ENCODE assay signal across 15 cellular contexts in the genomic region with DNA sequence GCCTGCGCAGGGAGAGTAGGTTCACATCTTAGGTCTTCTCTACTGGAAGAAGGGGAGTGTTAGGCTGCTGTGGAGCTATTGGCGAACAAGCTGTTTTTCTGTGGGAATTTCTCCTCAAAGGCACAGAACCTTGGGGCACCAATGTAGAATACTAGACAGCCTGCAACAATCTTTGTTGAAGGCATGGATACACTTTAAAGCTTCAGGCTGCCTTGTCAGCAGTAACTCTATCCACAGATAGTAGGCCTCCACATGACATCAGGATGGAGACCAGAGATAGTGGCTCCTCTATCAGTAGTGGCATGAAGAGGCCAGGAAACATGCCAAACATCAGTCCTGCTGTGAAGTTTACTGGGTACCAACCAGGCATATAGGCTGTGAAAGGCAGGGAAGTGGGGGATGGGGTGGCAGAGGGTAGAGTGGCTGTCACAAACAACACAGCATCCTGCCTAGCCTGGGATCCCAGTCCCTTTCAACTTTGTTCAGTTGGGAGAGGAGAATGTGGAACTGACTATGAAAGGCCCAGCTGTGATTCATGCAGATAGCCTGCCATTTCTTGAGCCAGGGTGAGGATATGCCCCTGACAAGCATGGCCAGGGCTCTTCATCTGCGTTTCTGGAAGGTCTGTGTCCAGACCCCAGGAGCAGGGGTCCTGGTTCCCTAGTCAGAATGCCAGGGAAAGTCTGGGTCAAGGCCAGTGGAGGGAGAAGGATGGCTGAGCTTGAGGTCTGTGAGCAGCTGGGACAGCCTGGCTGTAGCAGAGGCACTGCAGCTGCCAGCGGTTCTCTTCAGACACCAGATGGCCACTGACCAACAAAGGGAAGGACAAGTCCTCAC. TPM values are rescaled to one million over a fixed set of nuclear protein-coding genes. Genes with fewer than 3 reads are reported as not detected.
DNase-seq lines count a peak whose midpoint lies in the region; ATAC-seq, FAIRE-seq and TF ChIP-seq lines count a peak whose summit lies in the region.
"Had no signal": no experiment of that assay in that cellular context is flagged by ENCODE, and none has a peak within 500 bp of the region (broad histone marks: within the 10 kb centered on the region; RNA-seq: fewer than 3 reads in every experiment).

No MANE protein-coding gene starts in this region.

- no peak for TF ChIP-seq CTCF in RWPE2 (IDR thresholded peaks at IDR 0.05; ENCODE audit: poor library complexity, severe bottlenecking)
- no peak for TF ChIP-seq CTCF in spleen (IDR thresholded peaks at IDR 0.05 in 8 of 11, conservative IDR thresholded peaks at IDR 0.05 in 3 of 11)

- TF ChIP-seq POLR2A in spleen (IDR thresholded peaks at IDR 0.05): no peak

- H3K27me3 ChIP-seq in RWPE2 (ENCODE audit: insufficient read depth, poor library complexity, severe bottlenecking): no peaks in the 10 kb centered on the region
- no peaks in the 10 kb centered on the region for H3K27me3 ChIP-seq in layer of hippocampus (ENCODE audit: control insufficient read depth, insufficient read depth, low read length)
- no peaks in the 10 kb centered on the region for H3K27me3 ChIP-seq in spleen (replicated peaks in 1 of 7)
- H3K27me3 ChIP-seq: adrenal gland had no signal

- H3K4me1 Mint-ChIP-seq in activated T-cell treated with anti-CD3 and anti-CD28 coated beads, Interleukin-2, amount 50 U/mL, for 24 hours (ENCODE audit: low read depth): peaks cover 48% of the 10 kb centered on the region
- H3K4me1 Mint-ChIP-seq in activated T-cell treated with anti-CD3 and anti-CD28 coated beads, Interleukin-2, amount 50 U/mL, for 4 hours (ENCODE audit: low read depth): peaks cover 30% of the 10 kb centered on the region

- intact Hi-C loops in spleen (cut with DNase I; ENCODE audit: low total_unique reads): no loop called here

- peak overlapping the region; percentile 86 for H3K27ac Mint-ChIP-seq in activated T-cell treated with anti-CD3 and anti-CD28 coated beads, Interleukin-2, amount 50 U/mL, for 24 hours

- H3K4me3 Mint-ChIP-seq in activated T-cell treated with anti-CD3 and anti-CD28 coated beads, Interleukin-2, amount 50 U/mL, for 24 hours: no peak overlapping the region
- no peak overlapping the region for H3K4me3 Mint-ChIP-seq in activated T-cell treated with anti-CD3 and anti-CD28 coated beads, Interleukin-2, amount 50 U/mL, for 4 hours

- in situ Hi-C loops in ACHN (cut with HindIII; ENCODE audit: low pct_ligation_motif_present, low pct_unique_long_range_greater_than_20kb, low sequenced_read_pairs): loop anchor here (25.0 kb wide), 1 partner anchor 88 kb away; a partner anchor contains a TSS

- no peak for FAIRE-seq in HTR-8/SVneo (lab: Jason Lieb, UNC)
- FAIRE-seq: GM18507, keratinocyte had no signal

- no peaks in the 10 kb centered on the region for H3K27me3 Mint-ChIP-seq in activated T-cell treated with anti-CD3 and anti-CD28 coated beads, Interleukin-2, amount 50 U/mL, for 24 hours
- H3K27me3 Mint-ChIP-seq in activated T-cell treated with anti-CD3 and anti-CD28 coated beads, Interleukin-2, amount 50 U/mL, for 4 hours (ENCODE audit: low read depth): no peaks in the 10 kb centered on the region

- WGBS in spleen, 5 donors: 90 to 95% (median 91%) methylated on average over 4 of the region's 4 CpGs

- no peaks in the 10 kb centered on the region for H3K9me3 Mint-ChIP-seq in activated T-cell treated with anti-CD3 and anti-CD28 coated beads, Interleukin-2, amount 50 U/mL, for 24 hours
- H3K9me3 Mint-ChIP-seq in activated T-cell treated with anti-CD3 and anti-CD28 coated beads, Interleukin-2, amount 50 U/mL, for 4 hours: no peaks in the 10 kb centered on the region
- H3K9me3 Mint-ChIP-seq: naive thymus-derived CD4-positive, alpha-beta T cell had no signal

- H3K4me3 ChIP-seq in RWPE2 (ENCODE audit: severe bottlenecking) (no peak overlapping the region), spleen (peak overlapping the region in 2 of 8 donors; percentile 30 to 63)
- H3K4me3 ChIP-seq: adrenal gland had no signal

- H3K9me3 ChIP-seq in RWPE2 (ENCODE audit: severe bottlenecking) (no peaks in the 10 kb centered on the region), spleen (no peaks in the 10 kb centered on the region)
- H3K9me3 ChIP-seq: adrenal gland had no signal

- H3K36me3 ChIP-seq in RWPE2 (ENCODE audit: low read depth) (peaks cover 22% of the 10 kb centered on the region), spleen (peaks cover 2 to 35% (median 28%) of the 10 kb centered on the region in 6 donors)

- no peak overlapping the region for H3K27ac ChIP-seq in RWPE2 (ENCODE audit: poor library complexity, severe bottlenecking)
- peak overlapping the region; percentile 3 for H3K27ac ChIP-seq in layer of hippocampus (ENCODE audit: low read depth, low read length)
- peak overlapping the region in 7 of 8 donors; percentile 72 to 89 (median 85) for H3K27ac ChIP-seq in spleen

- no peak for ATAC-seq in activated T-cell treated with anti-CD3 and anti-CD28 coated beads, Interleukin-2, amount 50 U/mL, for 4 hours
- ATAC-seq in RWPE2 (ENCODE audit: low read depth): peak; percentile 7; the same call in 1 of the 3 replicates
- ATAC-seq in HG03460 (IDR thresholded peaks at IDR 0.05; ENCODE audit: unreplicated experiment): no peak

- H3K36me3 Mint-ChIP-seq in activated T-cell treated with anti-CD3 and anti-CD28 coated beads, Interleukin-2, amount 50 U/mL, for 24 hours (ENCODE audit: low read depth): peaks cover 48% of the 10 kb centered on the region
- H3K36me3 Mint-ChIP-seq in activated T-cell treated with anti-CD3 and anti-CD28 coated beads, Interleukin-2, amount 50 U/mL, for 4 hours (ENCODE audit: insufficient read depth): peaks cover 25% of the 10 kb centered on the region

- H3K4me1 ChIP-seq in RWPE2 (ENCODE audit: insufficient read depth, poor library complexity, severe bottlenecking): no peaks in the 10 kb centered on the region
- H3K4me1 ChIP-seq in spleen: peaks cover 6 to 76% (median 32%) of the 10 kb centered on the region in 6 donors
- H3K4me1 ChIP-seq: adrenal gland had no signal

- DNase-seq in activated T-cell treated with anti-CD3 and anti-CD28 coated beads, Interleukin-2, amount 50 U/mL, for 24 hours: no peak
- DNase-seq in activated T-cell treated with anti-CD3 and anti-CD28 coated beads, Interleukin-2, amount 50 U/mL, for 4 hours: no peak
- DNase-seq in RWPE2 (ENCODE audit: low spot score) (no peak), spleen (no peak), ACHN (no peak), HTR-8/SVneo (ENCODE audit: insufficient read length, low spot score) (no peak)
- DNase-seq: activated CD8-positive, alpha-beta memory T cell treated with anti-CD3 and anti-CD28 coated beads, Interleukin-2, amount 50 U/mL, for 4 hours; naive thymus-derived CD4-positive, alpha-beta T cell; NCI-H226; stimulated activated CD4-positive, alpha-beta T cell treated with anti-CD3 and anti-CD28 coated beads, Interleukin-4, amount 100 ng/mL, for 24 hours had no signal

RNA-seq across cellular contexts. Expression of a gene that starts 1.0 kb away (rescaled TPM):
- total RNA-seq in activated T-cell treated with anti-CD3 and anti-CD28 coated beads, Interleukin-2, amount 50 U/mL, for 4 hours: under 1 TPM in 2 of 3 donors, not detected in 1; 0.19 to 0.61 TPM
- 100 to 1,000 TPM in 6 of 7 donors, 10 to 100 TPM in 1; 72.8 to 369 (median 170) TPM for total RNA-seq in spleen
- polyA plus RNA-seq in spleen: 100 to 1,000 TPM in 2 of 3 donors, 10 to 100 TPM in 1; 38.8 to 199 (median 151) TPM
- polyA plus RNA-seq: keratinocyte had no signal

Comparison
In these comparisons a context has a peak if more than half of its experiments do, and no peak if none do; other contexts are left out.
1. RNA of a gene that starts 1.0 kb away (total RNA-seq): 72.8 to 369 TPM in spleen; 0.19 to 0.61 TPM in activated T-cell treated with anti-CD3 and anti-CD28 coated beads, Interleukin-2, amount 50 U/mL, for 4 hours; every median in the first group is over 10 times any median in the second.